Comparison of ENCODE assay signal across 2 cellular contexts in the genomic region with DNA sequence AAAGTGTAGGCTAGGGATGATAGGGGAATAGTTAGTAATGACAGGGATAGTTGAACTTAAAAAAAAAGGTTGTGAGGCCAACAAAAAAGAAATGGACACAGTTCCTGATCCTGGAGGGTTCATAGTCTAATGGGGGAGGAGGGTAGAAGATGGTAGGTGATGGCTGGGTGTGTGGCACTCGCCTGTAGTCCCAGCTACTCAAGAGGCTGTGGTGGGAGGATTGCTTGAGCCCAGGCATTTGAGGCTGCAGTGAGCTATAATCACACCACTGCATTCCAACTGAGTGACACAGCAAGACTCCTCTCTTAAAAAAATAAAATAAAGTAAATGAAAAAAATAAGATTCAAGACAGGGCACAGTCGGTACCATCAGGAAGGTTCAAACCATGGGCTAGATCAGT.
TF ChIP-seq lines count a peak whose summit lies in the region.

No MANE protein-coding gene starts in this region.

TF ChIP-seq in K562, 482 proteins besides CTCF, POLR2A, EP300 and RAD21 (continues in another document):
- TF ChIP-seq, protein P1, sequence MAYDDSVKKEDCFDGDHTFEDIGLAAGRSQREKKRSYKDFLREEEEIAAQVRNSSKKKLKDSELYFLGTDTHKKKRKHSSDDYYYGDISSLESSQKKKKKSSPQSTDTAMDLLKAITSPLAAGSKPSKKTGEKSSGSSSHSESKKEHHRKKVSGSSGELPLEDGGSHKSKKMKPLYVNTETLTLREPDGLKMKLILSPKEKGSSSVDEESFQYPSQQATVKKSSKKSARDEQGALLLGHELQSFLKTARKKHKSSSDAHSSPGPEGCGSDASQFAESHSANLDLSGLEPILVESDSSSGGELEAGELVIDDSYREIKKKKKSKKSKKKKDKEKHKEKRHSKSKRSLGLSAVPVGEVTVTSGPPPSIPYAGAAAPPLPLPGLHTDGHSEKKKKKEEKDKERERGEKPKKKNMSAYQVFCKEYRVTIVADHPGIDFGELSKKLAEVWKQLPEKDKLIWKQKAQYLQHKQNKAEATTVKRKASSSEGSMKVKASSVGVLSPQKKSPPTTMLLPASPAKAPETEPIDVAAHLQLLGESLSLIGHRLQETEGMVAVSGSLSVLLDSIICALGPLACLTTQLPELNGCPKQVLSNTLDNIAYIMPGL (CRISPR knock-in tag; IDR thresholded peaks at IDR 0.05), result no peak
- TF ChIP-seq ZNF324 (CRISPR knock-in tag; IDR thresholded peaks at IDR 0.05), result 0 out of 2 replicates have a peak, but pooled peaks have one; percentile 20
- peak; percentile 7; the same call in 1 of the 2 replicates for TF ChIP-seq NFE2 (IDR thresholded peaks at IDR 0.05; ENCODE audit: low read depth)
- TF ChIP-seq, protein P2, sequence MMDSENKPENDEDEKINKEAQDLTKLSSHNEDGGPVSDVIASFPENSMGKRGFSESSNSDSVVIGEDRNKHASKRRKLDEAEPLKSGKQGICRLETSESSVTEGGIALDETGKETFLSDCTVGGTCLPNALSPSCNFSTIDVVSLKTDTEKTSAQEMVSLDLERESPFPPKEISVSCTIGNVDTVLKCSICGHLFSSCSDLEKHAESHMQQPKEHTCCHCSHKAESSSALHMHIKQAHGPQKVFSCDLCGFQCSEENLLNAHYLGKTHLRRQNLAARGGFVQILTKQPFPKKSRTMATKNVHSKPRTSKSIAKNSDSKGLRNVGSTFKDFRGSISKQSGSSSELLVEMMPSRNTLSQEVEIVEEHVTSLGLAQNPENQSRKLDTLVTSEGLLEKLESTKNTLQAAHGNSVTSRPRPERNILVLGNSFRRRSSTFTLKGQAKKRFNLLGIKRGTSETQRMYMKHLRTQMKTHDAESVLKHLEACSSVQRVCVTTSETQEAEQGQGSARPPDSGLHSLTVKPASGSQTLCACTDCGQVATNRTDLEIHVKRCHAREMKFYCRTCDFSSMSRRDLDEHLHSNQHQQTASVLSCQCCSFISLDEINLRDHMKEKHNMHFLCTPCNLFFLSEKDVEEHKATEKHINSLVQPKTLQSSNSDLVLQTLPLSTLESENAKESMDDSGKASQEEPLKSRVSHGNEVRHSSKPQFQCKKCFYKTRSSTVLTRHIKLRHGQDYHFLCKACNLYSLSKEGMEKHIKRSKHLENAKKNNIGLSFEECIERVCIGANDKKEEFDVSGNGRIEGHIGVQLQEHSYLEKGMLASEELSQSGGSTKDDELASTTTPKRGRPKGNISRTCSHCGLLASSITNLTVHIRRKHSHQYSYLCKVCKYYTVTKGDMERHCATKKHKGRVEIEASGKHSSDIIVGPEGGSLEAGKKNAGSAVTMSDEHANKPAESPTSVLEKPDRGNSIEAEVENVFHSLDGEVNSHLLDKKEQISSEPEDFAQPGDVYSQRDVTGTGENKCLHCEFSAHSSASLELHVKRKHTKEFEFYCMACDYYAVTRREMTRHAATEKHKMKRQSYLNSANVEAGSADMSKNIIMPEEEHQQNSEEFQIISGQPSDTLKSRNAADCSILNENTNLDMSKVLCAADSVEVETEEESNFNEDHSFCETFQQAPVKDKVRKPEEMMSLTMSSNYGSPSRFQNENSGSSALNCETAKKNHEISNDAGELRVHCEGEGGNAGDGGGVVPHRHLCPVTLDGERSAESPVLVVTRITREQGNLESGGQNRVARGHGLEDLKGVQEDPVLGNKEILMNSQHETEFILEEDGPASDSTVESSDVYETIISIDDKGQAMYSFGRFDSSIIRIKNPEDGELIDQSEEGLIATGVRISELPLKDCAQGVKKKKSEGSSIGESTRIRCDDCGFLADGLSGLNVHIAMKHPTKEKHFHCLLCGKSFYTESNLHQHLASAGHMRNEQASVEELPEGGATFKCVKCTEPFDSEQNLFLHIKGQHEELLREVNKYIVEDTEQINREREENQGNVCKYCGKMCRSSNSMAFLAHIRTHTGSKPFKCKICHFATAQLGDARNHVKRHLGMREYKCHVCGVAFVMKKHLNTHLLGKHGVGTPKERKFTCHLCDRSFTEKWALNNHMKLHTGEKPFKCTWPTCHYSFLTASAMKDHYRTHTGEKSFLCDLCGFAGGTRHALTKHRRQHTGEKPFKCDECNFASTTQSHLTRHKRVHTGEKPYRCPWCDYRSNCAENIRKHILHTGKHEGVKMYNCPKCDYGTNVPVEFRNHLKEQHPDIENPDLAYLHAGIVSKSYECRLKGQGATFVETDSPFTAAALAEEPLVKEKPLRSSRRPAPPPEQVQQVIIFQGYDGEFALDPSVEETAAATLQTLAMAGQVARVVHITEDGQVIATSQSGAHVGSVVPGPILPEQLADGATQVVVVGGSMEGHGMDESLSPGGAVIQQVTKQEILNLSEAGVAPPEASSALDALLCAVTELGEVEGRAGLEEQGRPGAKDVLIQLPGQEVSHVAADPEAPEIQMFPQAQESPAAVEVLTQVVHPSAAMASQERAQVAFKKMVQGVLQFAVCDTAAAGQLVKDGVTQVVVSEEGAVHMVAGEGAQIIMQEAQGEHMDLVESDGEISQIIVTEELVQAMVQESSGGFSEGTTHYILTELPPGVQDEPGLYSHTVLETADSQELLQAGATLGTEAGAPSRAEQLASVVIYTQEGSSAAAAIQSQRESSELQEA (IDR thresholded peaks at IDR 0.05; ENCODE audit: low read depth), result no peak
- TF ChIP-seq NFE2L1 (tag; IDR thresholded peaks at IDR 0.05; ENCODE audit: borderline replicate concordance, low read depth), result no peak
- TF ChIP-seq XRCC5 (IDR thresholded peaks at IDR 0.05; ENCODE audit: low read depth, low read length), result no peak
- 0 out of 2 replicates have a peak, but pooled peaks have one; percentile 14 for TF ChIP-seq SMAD4 (CRISPR knock-in tag; conservative IDR thresholded peaks at IDR 0.05)
- TF ChIP-seq, protein P3, sequence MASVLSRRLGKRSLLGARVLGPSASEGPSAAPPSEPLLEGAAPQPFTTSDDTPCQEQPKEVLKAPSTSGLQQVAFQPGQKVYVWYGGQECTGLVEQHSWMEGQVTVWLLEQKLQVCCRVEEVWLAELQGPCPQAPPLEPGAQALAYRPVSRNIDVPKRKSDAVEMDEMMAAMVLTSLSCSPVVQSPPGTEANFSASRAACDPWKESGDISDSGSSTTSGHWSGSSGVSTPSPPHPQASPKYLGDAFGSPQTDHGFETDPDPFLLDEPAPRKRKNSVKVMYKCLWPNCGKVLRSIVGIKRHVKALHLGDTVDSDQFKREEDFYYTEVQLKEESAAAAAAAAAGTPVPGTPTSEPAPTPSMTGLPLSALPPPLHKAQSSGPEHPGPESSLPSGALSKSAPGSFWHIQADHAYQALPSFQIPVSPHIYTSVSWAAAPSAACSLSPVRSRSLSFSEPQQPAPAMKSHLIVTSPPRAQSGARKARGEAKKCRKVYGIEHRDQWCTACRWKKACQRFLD (CRISPR knock-in tag; IDR thresholded peaks at IDR 0.05), result no peak
- TF ChIP-seq KDM4B (IDR thresholded peaks at IDR 0.05; ENCODE audit: borderline replicate concordance in 2 of 2, low read depth in 1 of 2), result no peak
- TF ChIP-seq, protein P4, sequence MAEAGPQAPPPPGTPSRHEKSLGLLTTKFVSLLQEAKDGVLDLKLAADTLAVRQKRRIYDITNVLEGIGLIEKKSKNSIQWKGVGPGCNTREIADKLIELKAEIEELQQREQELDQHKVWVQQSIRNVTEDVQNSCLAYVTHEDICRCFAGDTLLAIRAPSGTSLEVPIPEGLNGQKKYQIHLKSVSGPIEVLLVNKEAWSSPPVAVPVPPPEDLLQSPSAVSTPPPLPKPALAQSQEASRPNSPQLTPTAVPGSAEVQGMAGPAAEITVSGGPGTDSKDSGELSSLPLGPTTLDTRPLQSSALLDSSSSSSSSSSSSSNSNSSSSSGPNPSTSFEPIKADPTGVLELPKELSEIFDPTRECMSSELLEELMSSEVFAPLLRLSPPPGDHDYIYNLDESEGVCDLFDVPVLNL (CRISPR knock-in tag; IDR thresholded peaks at IDR 0.05; ENCODE audit: low read depth), result no peak

TF ChIP-seq in GM12891, 5 proteins besides CTCF, POLR2A, EP300 and RAD21:
- TF ChIP-seq PAX5 (IDR thresholded peaks at IDR 0.05; ENCODE audit: insufficient read depth, low read length, severe bottlenecking), result no peak
- TF ChIP-seq SPI1 (IDR thresholded peaks at IDR 0.05; ENCODE audit: low read depth, low read length), result no peak
- no peak for TF ChIP-seq TAF1 (IDR thresholded peaks at IDR 0.05; ENCODE audit: low read depth, low read length)
- TF ChIP-seq POLR2AphosphoS5 (IDR thresholded peaks at IDR 0.05; ENCODE audit: low read depth, low read length), result no peak
- no peak for TF ChIP-seq POU2F2 (IDR thresholded peaks at IDR 0.05; ENCODE audit: low read depth, low read length)
